Comparison of ENCODE assay signal across 13 cellular contexts in genomic region chr14:90204516-90204915, GRCh38.
"Had no signal": no experiment of that assay in that cellular context is flagged by ENCODE, and none has a peak within 500 bp of the region (broad histone marks: within the 10 kb centered on the region; RNA-seq: fewer than 3 reads in every experiment).

No MANE protein-coding gene starts in this region.

- H3K4me3 ChIP-seq: cardiac muscle cell, right atrium auricular region, tibial artery had no signal

- DNase-seq: activated CD4-positive, alpha-beta T cell treated with anti-CD3 and anti-CD28 coated beads, Interleukin-2, amount 50 U/mL, for 48 hours; activated gamma-delta T cell treated with Interleukin-2 at 50 U/mL for 16 hours; dermis blood vessel endothelial cell; effector memory CD4-positive, alpha-beta T cell; left ventricle myocardium superior; stimulated activated CD4-positive, alpha-beta T cell treated with anti-CD3 and anti-CD28 coated beads, Interleukin-2, amount 100 ng/mL, for 24 hours; stimulated activated naive CD8-positive, alpha-beta T cell treated with anti-CD3 and anti-CD28 coated beads, Interleukin-15, Interleukin-2, amounts not matched to agents 100 U/mL and 50 U/mL, for 24 hours; substantia nigra; tibial artery had no signal

- H3K36me3 Mint-ChIP-seq: activated naive CD8-positive, alpha-beta T cell had no signal

- H3K36me3 ChIP-seq: cardiac muscle cell, right atrium auricular region, tibial artery had no signal

- ATAC-seq: left ventricle myocardium superior; stimulated activated naive CD8-positive, alpha-beta T cell treated with anti-CD3 and anti-CD28 coated beads, Interleukin-15, Interleukin-2, amounts not matched to agents 100 U/mL and 50 U/mL, for 24 hours had no signal

- H3K4me3 Mint-ChIP-seq: activated naive CD8-positive, alpha-beta T cell had no signal

- H3K4me1 ChIP-seq: right atrium auricular region, tibial artery had no signal

- H3K27ac ChIP-seq: cardiac muscle cell, right atrium auricular region, tibial artery had no signal

- H3K9me3 ChIP-seq: tibial artery had no signal

- H3K27ac Mint-ChIP-seq: activated naive CD8-positive, alpha-beta T cell; progenitor cell of endocrine pancreas had no signal

- H3K27me3 Mint-ChIP-seq: progenitor cell of endocrine pancreas had no signal

- H3K27me3 ChIP-seq: cardiac muscle cell, right atrium auricular region had no signal
